In genomic region chr12:4272014-4272975, GRCh38 we compare ENCODE assay signal across 8 cellular contexts. TPM values are rescaled to one million over a fixed set of nuclear protein-coding genes. Genes with fewer than 3 reads are reported as not detected.
DNase-seq lines count a peak whose midpoint lies in the region; ATAC-seq and TF ChIP-seq lines count a peak whose summit lies in the region.

No MANE protein-coding gene starts in this region.

- TF ChIP-seq CTCF in left lung (IDR thresholded peaks at IDR 0.05): no peak

- H3K27me3 ChIP-seq in HUES48 (ENCODE audit: control insufficient read depth, insufficient read depth, low read length) (peaks cover 69% of the 10 kb centered on the region), left lung (peaks cover 17 to 90% of the 10 kb centered on the region in 2 donors)

- peak overlapping the region; percentile 39 for H3K27ac ChIP-seq in HUES48 (ENCODE audit: low read depth, low read length)
- H3K27ac ChIP-seq in left lung: peak overlapping the region; percentile 84 to 87

- H3K36me3 ChIP-seq in HUES48 (ENCODE audit: control insufficient read depth, insufficient read depth, low read length) (peaks cover 11% of the 10 kb centered on the region), left lung (no peaks in the 10 kb centered on the region)

- peak overlapping the region; percentile 36; the same call in 1 of the 2 replicates for H3K9ac ChIP-seq in HUES48 (ENCODE audit: low read depth, low read length)

- peaks cover 30% of the 10 kb centered on the region for H3K4me1 ChIP-seq in HUES48 (ENCODE audit: control insufficient read depth, insufficient read depth, low read length)
- H3K4me1 ChIP-seq in left lung: peaks cover 26 to 84% of the 10 kb centered on the region in 2 donors

- ATAC-seq in GM19452 (IDR thresholded peaks at IDR 0.05; ENCODE audit: unreplicated experiment): peak; percentile 29
- peak; percentile 55 for ATAC-seq in left lung

- DNase-seq in CD1c-positive myeloid dendritic cell (ENCODE audit: extremely low spot score) (peak; percentile 71), cerebellum (ENCODE audit: low spot score) (peak; percentile 39), left lung (peak; percentile 89 to 90), NCI-H2081 treated with DMSO at 0.1 percent for 48 hours (lab: John Stamatoyannopoulos, UW) (no peak)
- DNase-seq in activated CD4-positive, alpha-beta T cell treated with anti-CD3 and anti-CD28 coated beads for 24 hours (ENCODE audit: low read depth in 2 of 2): peak; percentile 76 to 85
- peak; percentile 85 to 88 for DNase-seq in stimulated activated CD4-positive, alpha-beta T cell treated with anti-CD3 and anti-CD28 coated beads, Interleukin-2, amount 100 ng/mL, for 24 hours

- H3K9me3 ChIP-seq in HUES48 (ENCODE audit: control insufficient read depth, insufficient read depth, low read length) (no peaks in the 10 kb centered on the region), left lung (no peaks in the 10 kb centered on the region)

- intact Hi-C loops in left lung (cut with DNase I): loop anchor here in 1 of 2 donors (10.0 kb wide), 1 partner anchor 387 kb away; no protein-coding TSS in a partner anchor

- H3K4me3 ChIP-seq in HUES48 (ENCODE audit: low read depth, low read length) (peak overlapping the region; percentile 77), left lung (peak overlapping the region; percentile 64 to 78)

RNA-seq across cellular contexts. Expression of gene CCND2, which starts 1.3 kb away (rescaled TPM):
- total RNA-seq in cerebellum (149 TPM), left lung (100 to 1,000 TPM; 101 to 203 TPM)

RNA-seq across cellular contexts. Expression of gene TIGAR, which starts 48.7 kb away (rescaled TPM):
- total RNA-seq in cerebellum (4.5 TPM), left lung (10 to 100 TPM; 19.8 to 21.4 TPM)
